Comparison of ENCODE assay signal across 27 cellular contexts in the genomic region with DNA sequence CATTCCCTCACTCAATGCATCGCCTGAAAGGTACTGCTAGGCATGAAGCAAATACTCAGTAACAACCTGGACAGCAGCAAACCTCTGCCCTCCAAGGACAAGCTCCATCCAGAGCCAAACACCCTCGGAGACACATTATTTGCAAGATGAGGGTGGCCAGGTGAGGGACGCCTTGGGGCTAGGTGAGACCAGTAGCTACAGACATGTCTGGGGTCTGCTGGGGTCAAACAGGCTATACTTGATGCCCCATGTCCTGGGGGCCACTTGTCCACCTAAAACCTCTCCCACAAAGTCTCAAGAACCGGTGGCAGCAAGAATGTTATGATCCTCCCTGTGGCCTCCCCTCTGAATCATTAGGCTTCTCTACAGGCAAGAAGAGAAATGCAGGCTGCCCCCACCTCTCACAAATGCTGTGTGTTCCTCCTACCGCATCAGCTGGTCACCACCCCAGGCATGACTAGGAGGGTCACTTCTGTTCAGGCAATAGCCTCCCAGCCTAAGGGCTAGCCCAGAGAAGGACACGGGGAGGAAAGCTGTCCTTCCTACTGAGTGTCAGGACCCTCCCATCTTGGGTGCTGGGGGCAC. TPM values are rescaled to one million over a fixed set of nuclear protein-coding genes. Genes with fewer than 3 reads are reported as not detected.
DNase-seq lines count a peak whose midpoint lies in the region; ATAC-seq and TF ChIP-seq lines count a peak whose summit lies in the region.
"Had no signal": no experiment of that assay in that cellular context is flagged by ENCODE, and none has a peak within 500 bp of the region (broad histone marks: within the 10 kb centered on the region; RNA-seq: fewer than 3 reads in every experiment).

No MANE protein-coding gene starts in this region.

- H3K36me3 ChIP-seq in colonic mucosa (no peaks in the 10 kb centered on the region), stomach (peaks cover 28 to 87% (median 83%) of the 10 kb centered on the region in 4 donors)
- peaks cover 44% of the 10 kb centered on the region for H3K36me3 ChIP-seq in effector memory CD4-positive, alpha-beta T cell (ENCODE audit: control insufficient read depth, insufficient read depth, low read length)

- TF ChIP-seq POLR2A in stomach (IDR thresholded peaks at IDR 0.05): no peak

- WGBS in stomach, 5 donors: 86 to 95% (median 93%) methylated on average over 5 to 6 of the region's 6 CpGs

- H3K27ac ChIP-seq in colonic mucosa (peak overlapping the region; percentile 34), stomach (peak overlapping the region in 4 of 5 donors; percentile 54 to 76 (median 68))
- no peak overlapping the region for H3K27ac ChIP-seq in effector memory CD4-positive, alpha-beta T cell (ENCODE audit: insufficient read depth, low read length, poor library complexity, severe bottlenecking)
- H3K27ac ChIP-seq: foreskin keratinocyte, GM23248 had no signal

- H3K36me3 Mint-ChIP-seq in activated CD8-positive, alpha-beta memory T cell treated with anti-CD3 and anti-CD28 coated beads, Interleukin-2, amount 10 ng/mL, durations not matched to agents 7 days and 5 days: peaks cover 56% of the 10 kb centered on the region
- H3K36me3 Mint-ChIP-seq in nephron (ENCODE audit: low read depth): peaks cover 52% of the 10 kb centered on the region

- H3K27ac Mint-ChIP-seq in activated CD8-positive, alpha-beta memory T cell treated with anti-CD3 and anti-CD28 coated beads, Interleukin-2, amount 10 ng/mL, durations not matched to agents 7 days and 5 days: no peak overlapping the region
- peak overlapping the region; percentile 93 to 97 (median 95) for H3K27ac Mint-ChIP-seq in nephron
- H3K27ac Mint-ChIP-seq: activated naive CD4-positive, alpha-beta T cell treated with anti-CD3 and anti-CD28 coated beads, Interleukin-2, amount 50 U/mL, for 24 hours; activated T-helper 1 cell treated with anti-CD3 and anti-CD28 coated beads, Interleukin-12 subunit alpha, Interleukin-12 subunit beta, Interleukin-2, Interleukin-4 antibody, amounts not matched to agents 30 ng/mL and 10 ng/mL and 1 ng/mL, durations not matched to agents 14 hours and 24 hours and 36 hours; endodermal cell; naive B cell; stimulated activated memory B cell treated with anti-CD40 and anti-IgM and Interleukin-4, amounts not matched to agents 10 μg/mL and 1 μg/mL and 100 μg/mL, for 72 hours had no signal

- H3K9me3 ChIP-seq in colonic mucosa (no peaks in the 10 kb centered on the region), stomach (no peaks in the 10 kb centered on the region)
- no peaks in the 10 kb centered on the region for H3K9me3 ChIP-seq in effector memory CD4-positive, alpha-beta T cell (ENCODE audit: control insufficient read depth, low read length)
- H3K9me3 ChIP-seq: MG63 had no signal

- H3K9me3 Mint-ChIP-seq in activated CD8-positive, alpha-beta memory T cell treated with anti-CD3 and anti-CD28 coated beads, Interleukin-2, amount 10 ng/mL, durations not matched to agents 7 days and 5 days (ENCODE audit: low read depth): no peaks in the 10 kb centered on the region
- H3K9me3 Mint-ChIP-seq in nephron: no peaks in the 10 kb centered on the region
- H3K9me3 Mint-ChIP-seq: activated naive CD4-positive, alpha-beta T cell treated with anti-CD3 and anti-CD28 coated beads, Interleukin-2, amount 50 U/mL, for 24 hours; activated T-helper 1 cell treated with anti-CD3 and anti-CD28 coated beads, Interleukin-12 subunit alpha, Interleukin-12 subunit beta, Interleukin-2, Interleukin-4 antibody, amounts not matched to agents 30 ng/mL and 10 ng/mL and 1 ng/mL, durations not matched to agents 14 hours and 24 hours and 36 hours; CD4-positive, CD25-positive, alpha-beta regulatory T cell; endodermal cell; naive B cell; stimulated activated memory B cell treated with anti-CD40 and anti-IgM and Interleukin-4, amounts not matched to agents 10 μg/mL and 1 μg/mL and 100 μg/mL, for 72 hours had no signal

- H3K27me3 Mint-ChIP-seq in activated CD8-positive, alpha-beta memory T cell treated with anti-CD3 and anti-CD28 coated beads, Interleukin-2, amount 10 ng/mL, durations not matched to agents 7 days and 5 days: no peaks in the 10 kb centered on the region
- H3K27me3 Mint-ChIP-seq in nephron (ENCODE audit: low read depth): no peaks in the 10 kb centered on the region
- H3K27me3 Mint-ChIP-seq: activated naive CD4-positive, alpha-beta T cell treated with anti-CD3 and anti-CD28 coated beads, Interleukin-2, amount 50 U/mL, for 24 hours; CD4-positive, CD25-positive, alpha-beta regulatory T cell; naive B cell; stimulated activated memory B cell treated with anti-CD40 and anti-IgM and Interleukin-4, amounts not matched to agents 10 μg/mL and 1 μg/mL and 100 μg/mL, for 72 hours had no signal

- H3K4me1 ChIP-seq in colonic mucosa (no peaks in the 10 kb centered on the region), stomach (peaks cover 9 to 50% (median 26%) of the 10 kb centered on the region in 4 donors)
- no peaks in the 10 kb centered on the region for H3K4me1 ChIP-seq in effector memory CD4-positive, alpha-beta T cell (ENCODE audit: control insufficient read depth, insufficient read depth, low read length, poor library complexity, severe bottlenecking)
- H3K4me1 ChIP-seq: foreskin keratinocyte had no signal

- TF ChIP-seq CTCF in colonic mucosa (IDR thresholded peaks at IDR 0.05) (no peak), nephron (IDR thresholded peaks at IDR 0.05; ENCODE audit: unreplicated experiment in 3 of 3) (no peak), stomach (IDR thresholded peaks at IDR 0.05) (no peak)

- CTCF ChIA-PET in activated CD8-positive, alpha-beta memory T cell treated with anti-CD3 and anti-CD28 coated beads, Interleukin-2, amount 10 ng/mL, durations not matched to agents 7 days and 5 days (lab: Charles Lee): interaction anchor here (1.2 to 1.7 kb wide), 2 partner anchors 13 to 14 kb away, joined by 3 to 5 read pairs; no protein-coding TSS in a partner anchor

- no peak overlapping the region for H3K9ac ChIP-seq in colonic mucosa (ENCODE audit: low read depth in 2 of 2, low read length in 2 of 2)
- H3K9ac ChIP-seq: GM23248 had no signal

- H3K4me3 Mint-ChIP-seq in activated CD8-positive, alpha-beta memory T cell treated with anti-CD3 and anti-CD28 coated beads, Interleukin-2, amount 10 ng/mL, durations not matched to agents 7 days and 5 days: no peak overlapping the region
- no peak overlapping the region for H3K4me3 Mint-ChIP-seq in nephron
- H3K4me3 Mint-ChIP-seq: activated naive CD4-positive, alpha-beta T cell treated with anti-CD3 and anti-CD28 coated beads, Interleukin-2, amount 50 U/mL, for 24 hours; activated T-helper 1 cell treated with anti-CD3 and anti-CD28 coated beads, Interleukin-12 subunit alpha, Interleukin-12 subunit beta, Interleukin-2, Interleukin-4 antibody, amounts not matched to agents 30 ng/mL and 10 ng/mL and 1 ng/mL, durations not matched to agents 14 hours and 24 hours and 36 hours; CD4-positive, CD25-positive, alpha-beta regulatory T cell; endodermal cell; naive B cell; stimulated activated memory B cell treated with anti-CD40 and anti-IgM and Interleukin-4, amounts not matched to agents 10 μg/mL and 1 μg/mL and 100 μg/mL, for 72 hours had no signal

- H3K4me3 ChIP-seq in colonic mucosa (no peak overlapping the region), stomach (no peak overlapping the region)
- no peak overlapping the region for H3K4me3 ChIP-seq in effector memory CD4-positive, alpha-beta T cell (ENCODE audit: insufficient read depth, low read depth, low read length, poor library complexity, severe bottlenecking)
- H3K4me3 ChIP-seq: GM23248, MG63 had no signal

- intact Hi-C loops in colonic mucosa (cut with DNase I): no loop called here
- intact Hi-C loops in stomach (cut with DNase I; ENCODE audit: low total_unique reads): no loop called here

- no peaks in the 10 kb centered on the region for H3K27me3 ChIP-seq in colonic mucosa
- H3K27me3 ChIP-seq in stomach: no peaks in the 10 kb centered on the region
- no peaks in the 10 kb centered on the region for H3K27me3 ChIP-seq in effector memory CD4-positive, alpha-beta T cell (replicated peaks; ENCODE audit: control insufficient read depth, insufficient read depth, low read length, poor library complexity, severe bottlenecking)
- H3K27me3 ChIP-seq: foreskin keratinocyte, MG63 had no signal

- peaks cover 20% of the 10 kb centered on the region for H3K4me1 Mint-ChIP-seq in activated CD8-positive, alpha-beta memory T cell treated with anti-CD3 and anti-CD28 coated beads, Interleukin-2, amount 10 ng/mL, durations not matched to agents 7 days and 5 days
- peaks cover 48% of the 10 kb centered on the region for H3K4me1 Mint-ChIP-seq in nephron

- TF ChIP-seq EP300 in stomach (IDR thresholded peaks at IDR 0.05): no peak

- peak; percentile 19 for DNase-seq in activated CD8-positive, alpha-beta memory T cell treated with anti-CD3 and anti-CD28 coated beads, Interleukin-2, amount 10 ng/mL, durations not matched to agents 7 days and 5 days
- DNase-seq in activated CD8-positive, alpha-beta memory T cell treated with anti-CD3 and anti-CD28 coated beads, Interleukin-2, amount 50 U/mL, for 48 hours: no peak
- DNase-seq in colonic mucosa (no peak), stomach (no peak), NCI-H2171 treated with DMSO at 0.1 percent for 48 hours (lab: John Stamatoyannopoulos, UW) (no peak), SKM-1 (lab: John Stamatoyannopoulos, UW; ENCODE audit: unreplicated experiment) (no peak)
- DNase-seq in effector memory CD4-positive, alpha-beta T cell: no peak
- DNase-seq: activated CD4-positive, alpha-beta T cell treated with anti-CD3 and anti-CD28 coated beads for 4 hours; anterior cingulate cortex; CD4-positive, CD25-positive, alpha-beta regulatory T cell; endodermal cell; foreskin keratinocyte; GM23248; KBM-7; mesendoderm; MG63; naive B cell; NCI-H1417 treated with DMSO at 0.1 percent for 48 hours; NCI-H2081 treated with DMSO at 0.1 percent for 48 hours; NCI-H446 treated with DMSO at 0.1 percent for 48 hours; stimulated activated CD4-positive, alpha-beta T cell treated with anti-CD3 and anti-CD28 coated beads, Interleukin-4, amount 100 ng/mL, for 24 hours had no signal

- ATAC-seq in activated CD8-positive, alpha-beta memory T cell treated with anti-CD3 and anti-CD28 coated beads, Interleukin-2, amount 10 ng/mL, durations not matched to agents 7 days and 5 days: no peak
- ATAC-seq: esophagus mucosa; foreskin keratinocyte; SK-N-SH treated with all-trans-retinoic acid at 6 μM for 48 hours; stimulated activated memory B cell treated with anti-CD40 and anti-IgM and Interleukin-4, amounts not matched to agents 10 μg/mL and 1 μg/mL and 100 μg/mL, for 72 hours had no signal

RNA-seq across cellular contexts. Expression of gene TBC1D2B, which starts 54.3 kb away (rescaled TPM):
- total RNA-seq in activated CD8-positive, alpha-beta memory T cell treated with anti-CD3 and anti-CD28 coated beads, Interleukin-2, amount 10 ng/mL, durations not matched to agents 7 days and 5 days: 100 to 1,000 TPM; 118 to 135 TPM
- total RNA-seq in colonic mucosa: 10 to 100 TPM; 35.9 to 49.1 TPM
- 10 to 100 TPM; 38.2 to 61.7 (median 58.3) TPM for total RNA-seq in stomach
- 10 to 100 TPM in 2 of 3 donors, 1 to 10 TPM in 1; 9.3 to 12.4 (median 11.7) TPM for polyA plus RNA-seq in stomach
